8 cellular contexts compared by ENCODE assay signal in the genomic region with DNA sequence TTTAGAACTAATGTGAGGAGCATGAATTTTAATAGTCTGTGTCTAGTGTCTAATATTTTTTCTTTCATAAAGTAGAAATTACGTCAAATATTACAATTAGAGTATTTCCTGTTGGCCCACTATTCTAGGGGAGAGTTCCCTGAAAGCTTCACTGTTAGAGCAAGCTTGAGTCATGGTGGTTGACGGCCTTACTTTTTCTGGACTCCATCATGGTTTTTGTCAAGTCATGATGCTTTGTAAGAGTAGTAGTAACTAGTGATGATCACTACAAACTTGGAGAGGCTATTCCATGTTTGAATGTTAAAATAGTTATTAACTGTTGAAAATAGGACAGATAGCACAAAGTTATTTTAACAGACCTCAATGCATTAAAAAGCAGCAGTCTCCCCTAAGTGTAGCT. TPM values are rescaled to one million over a fixed set of nuclear protein-coding genes. Genes with fewer than 3 reads are reported as not detected.
A peak's percentile ranks its signal among the peaks of the same experiment; 100 is the strongest.
DNase-seq lines count a peak whose midpoint lies in the region; ATAC-seq and TF ChIP-seq lines count a peak whose summit lies in the region.

No MANE protein-coding gene starts in this region.

- no peak for ATAC-seq in activated B cell treated with CpG ODN at 0.5 μM for 24 hours (ENCODE audit: low read depth)
- ATAC-seq in mucosa of descending colon: no peak

- H3K4me1 Mint-ChIP-seq in activated naive CD4-positive, alpha-beta T cell treated with anti-CD3 and anti-CD28 coated beads, Interleukin-2, amount 10 ng/mL, durations not matched to agents 7 days and 5 days: peaks cover 49% of the 10 kb centered on the region
- H3K4me1 Mint-ChIP-seq in activated B cell treated with CpG ODN at 0.5 μM for 24 hours (peaks cover 28% of the 10 kb centered on the region), glutamatergic neuron (ENCODE audit: low read depth, unreplicated experiment) (peaks cover 12% of the 10 kb centered on the region)

- H3K4me3 ChIP-seq in mucosa of descending colon: no peak overlapping the region

- peaks cover 38% of the 10 kb centered on the region for H3K36me3 Mint-ChIP-seq in activated naive CD4-positive, alpha-beta T cell treated with anti-CD3 and anti-CD28 coated beads, Interleukin-2, amount 10 ng/mL, durations not matched to agents 7 days and 5 days
- H3K36me3 Mint-ChIP-seq in activated B cell treated with CpG ODN at 0.5 μM for 24 hours (ENCODE audit: low read depth) (peaks cover 43% of the 10 kb centered on the region), glutamatergic neuron (ENCODE audit: unreplicated experiment) (no peaks in the 10 kb centered on the region)

- peak overlapping the region; percentile 88 for H3K4me3 Mint-ChIP-seq in activated naive CD4-positive, alpha-beta T cell treated with anti-CD3 and anti-CD28 coated beads, Interleukin-2, amount 10 ng/mL, durations not matched to agents 7 days and 5 days
- H3K4me3 Mint-ChIP-seq in activated B cell treated with CpG ODN at 0.5 μM for 24 hours (peak overlapping the region; percentile 89), glutamatergic neuron (ENCODE audit: unreplicated experiment) (peak overlapping the region; percentile 85)

- H3K4me1 ChIP-seq in mucosa of descending colon (ENCODE audit: low read depth): peaks cover 17% of the 10 kb centered on the region

- intact Hi-C loops in activated B cell treated with CpG ODN at 0.5 μM for 24 hours (cut with micrococcal nuclease): loop anchor here (2.0 kb wide), 1 partner anchor 77 kb away; no protein-coding TSS in a partner anchor
- intact Hi-C loops in mucosa of descending colon (cut with DNase I, micrococcal nuclease): no loop called here

- peak overlapping the region; percentile 78 for H3K27ac Mint-ChIP-seq in activated naive CD4-positive, alpha-beta T cell treated with anti-CD3 and anti-CD28 coated beads, Interleukin-2, amount 10 ng/mL, durations not matched to agents 7 days and 5 days
- H3K27ac Mint-ChIP-seq in activated B cell treated with CpG ODN at 0.5 μM for 24 hours (no peak overlapping the region), glutamatergic neuron (ENCODE audit: unreplicated experiment) (no peak overlapping the region)

- peaks cover 28% of the 10 kb centered on the region for H3K27me3 Mint-ChIP-seq in activated naive CD4-positive, alpha-beta T cell treated with anti-CD3 and anti-CD28 coated beads, Interleukin-2, amount 10 ng/mL, durations not matched to agents 7 days and 5 days
- no peaks in the 10 kb centered on the region for H3K27me3 Mint-ChIP-seq in activated B cell treated with CpG ODN at 0.5 μM for 24 hours
- H3K27me3 Mint-ChIP-seq in glutamatergic neuron (ENCODE audit: unreplicated experiment): peaks cover 7% of the 10 kb centered on the region

- no peaks in the 10 kb centered on the region for H3K9me3 Mint-ChIP-seq in activated naive CD4-positive, alpha-beta T cell treated with anti-CD3 and anti-CD28 coated beads, Interleukin-2, amount 10 ng/mL, durations not matched to agents 7 days and 5 days
- no peaks in the 10 kb centered on the region for H3K9me3 Mint-ChIP-seq in activated B cell treated with CpG ODN at 0.5 μM for 24 hours
- peaks cover 3% of the 10 kb centered on the region for H3K9me3 Mint-ChIP-seq in glutamatergic neuron (ENCODE audit: unreplicated experiment)

- no peak for TF ChIP-seq CTCF in activated B cell treated with CpG ODN at 0.5 μM for 24 hours (IDR thresholded peaks at IDR 0.05)
- TF ChIP-seq CTCF in glutamatergic neuron (IDR thresholded peaks at IDR 0.05; ENCODE audit: partially characterized antibody, unreplicated experiment): no peak
- TF ChIP-seq CTCF in mucosa of descending colon (IDR thresholded peaks at IDR 0.05): no peak

- H3K36me3 ChIP-seq in mucosa of descending colon (ENCODE audit: low read depth): no peaks in the 10 kb centered on the region

- CTCF ChIA-PET in activated naive CD4-positive, alpha-beta T cell treated with anti-CD3 and anti-CD28 coated beads, Interleukin-2, amount 10 ng/mL, durations not matched to agents 7 days and 5 days (lab: Charles Lee): interaction anchor here (3.5 kb wide), 1 partner anchor 17 kb away, joined by 34 read pairs; no protein-coding TSS in a partner anchor
- CTCF ChIA-PET in activated B cell treated with CpG ODN at 0.5 μM for 24 hours (lab: Charles Lee): interaction anchor here (0.8 to 3.6 kb wide), 2 partner anchors 13 to 16 kb away, joined by 3 to 21 read pairs; no protein-coding TSS in a partner anchor

- POLR2A ChIA-PET in activated B cell treated with CpG ODN at 0.5 μM for 24 hours (lab: Charles Lee): interaction anchor here (1.3 to 2.1 kb wide), 2 partner anchors 16 to 41 kb away, joined by 3 to 18 read pairs; a partner anchor contains a TSS

- H3K9me3 ChIP-seq in mucosa of descending colon: no peaks in the 10 kb centered on the region

- no peak for DNase-seq in activated naive CD4-positive, alpha-beta T cell treated with anti-CD3 and anti-CD28 coated beads, Interleukin-2, amount 10 ng/mL, durations not matched to agents 7 days and 5 days
- DNase-seq in activated naive CD4-positive, alpha-beta T cell treated with Interleukin-2 at 50 U/mL for 16 hours: no peak
- no peak for DNase-seq in activated B cell treated with CpG ODN at 0.5 μM for 24 hours
- no peak for DNase-seq in glutamatergic neuron
- peak; percentile 32 for DNase-seq in stromal cell of bone marrow (ENCODE audit: low read depth)
- DNase-seq in NCI-H526 treated with DMSO at 0.1 percent for 48 hours (lab: John Stamatoyannopoulos, UW): no peak
- DNase-seq in mucosa of descending colon: no peak
- DNase-seq in activated gamma-delta T cell treated with Interleukin-2 at 50 U/mL for 16 hours: no peak

RNA-seq across cellular contexts. Expression of a gene that starts 1.7 kb away (rescaled TPM):
- total RNA-seq in activated B cell treated with CpG ODN at 0.5 μM for 24 hours (115 and 117 TPM in 2 replicates), glutamatergic neuron (ENCODE audit: unreplicated experiment) (94.1 TPM), mucosa of descending colon (10 to 100 TPM; 81.5 to 99.2 (median 85.8) TPM)

RNA-seq across cellular contexts. Expression of a gene that starts 40.8 kb away (rescaled TPM):
- total RNA-seq in activated B cell treated with CpG ODN at 0.5 μM for 24 hours: 9.3 and 9.6 TPM in 2 replicates
- 73.9 TPM for total RNA-seq in glutamatergic neuron (ENCODE audit: unreplicated experiment)
- 1 to 10 TPM in 2 of 3 donors, under 1 TPM in 1; 0.72 to 2.1 (median 1.3) TPM for total RNA-seq in mucosa of descending colon
